Comparison of ENCODE assay signal across 21 cellular contexts in genomic region chr2:237157551-237158102, GRCh38.
A peak's percentile ranks its signal among the peaks of the same experiment; 100 is the strongest.
DNase-seq lines count a peak whose midpoint lies in the region; ATAC-seq and TF ChIP-seq lines count a peak whose summit lies in the region.
"Had no signal": no experiment of that assay in that cellular context is flagged by ENCODE, and none has a peak within 500 bp of the region (broad histone marks: within the 10 kb centered on the region; RNA-seq: fewer than 3 reads in every experiment).

No MANE protein-coding gene starts in this region.

- H3K27ac ChIP-seq in A673 (ENCODE audit: low read depth, low read length, poor library complexity, severe bottlenecking) (no peak overlapping the region), coronary artery (peak overlapping the region; percentile 61 to 74), sigmoid colon (peak overlapping the region; percentile 39 to 75 (median 70))
- H3K27ac ChIP-seq: parathyroid adenoma, VCaP had no signal

- DNase-seq in A673 (ENCODE audit: low spot score) (peak; percentile 24), MG63 (peak; percentile 79), coronary artery (ENCODE audit: low spot score) (no peak), sigmoid colon (no peak), MV-4-11 (lab: John Stamatoyannopoulos, UW) (no peak), type B pancreatic cell (ENCODE audit: extremely low spot score, unreplicated experiment) (no peak), H4 (ENCODE audit: low spot score) (no peak)
- DNase-seq: activated CD4-positive, alpha-beta memory T cell treated with anti-CD3 and anti-CD28 coated beads, Interleukin-2, amount 10 ng/mL, durations not matched to agents 7 days and 5 days; activated naive CD8-positive, alpha-beta T cell treated with anti-CD3 and anti-CD28 coated beads, Interleukin-2, amount 10 ng/mL, durations not matched to agents 7 days and 5 days; activated T-cell treated with anti-CD3 and anti-CD28 coated beads, Interleukin-2, amount 50 U/mL, for 48 hours; CD8-positive, alpha-beta T cell; central memory CD4-positive, alpha-beta T cell; DND-41; KBM-7; NCI-H1436 treated with DMSO at 0.1 percent for 48 hours; NK-92 treated with Interleukin-12 subunit alpha and Interleukin-12 subunit beta, amount 100 ng/mL, for 24 hours; T-helper 1 cell had no signal

- peaks cover 4% of the 10 kb centered on the region for H3K9me3 Mint-ChIP-seq in type B pancreatic cell
- H3K9me3 Mint-ChIP-seq: activated CD4-positive, alpha-beta memory T cell treated with anti-CD3 and anti-CD28 coated beads, Interleukin-2, amount 10 ng/mL, durations not matched to agents 7 days and 5 days; activated naive CD8-positive, alpha-beta T cell treated with anti-CD3 and anti-CD28 coated beads, Interleukin-2, amount 10 ng/mL, durations not matched to agents 7 days and 5 days; CD8-positive, alpha-beta T cell had no signal

- H3K36me3 ChIP-seq in A673 (ENCODE audit: insufficient read depth, low read length, poor library complexity, severe bottlenecking) = no peaks in the 10 kb centered on the region
- H3K36me3 ChIP-seq in MG63 = no peaks in the 10 kb centered on the region; the same call in 1 of the 2 replicates
- no peaks in the 10 kb centered on the region for H3K36me3 ChIP-seq in sigmoid colon
- H3K36me3 ChIP-seq: HAP-1 had no signal

- H3K9me3 ChIP-seq in A673 (ENCODE audit: low read depth, low read length, poor library complexity, severe bottlenecking) (no peaks in the 10 kb centered on the region), MG63 (peaks cover 2% of the 10 kb centered on the region; the same call in 1 of the 2 replicates), sigmoid colon (no peaks in the 10 kb centered on the region)
- H3K9me3 ChIP-seq: HAP-1 had no signal

- intact Hi-C loops in A673 (cut with micrococcal nuclease; ENCODE audit: unreplicated experiment) (no loop called here), sigmoid colon (cut with DNase I) (loop anchor here (10.0 kb wide), 1 partner anchor 417 kb away; no protein-coding TSS in a partner anchor)

- H3K4me1 ChIP-seq in A673 (ENCODE audit: insufficient read depth, low read length, poor library complexity, severe bottlenecking) (peaks cover 13% of the 10 kb centered on the region), sigmoid colon (peaks cover 0 to 47% (median 25%) of the 10 kb centered on the region in 4 donors)
- H3K4me1 ChIP-seq: HAP-1, parathyroid adenoma had no signal

- TF ChIP-seq CTCF in A673 (conservative IDR thresholded peaks at IDR 0.05; ENCODE audit: low read depth, low read length) (no peak), coronary artery (IDR thresholded peaks at IDR 0.05) (no peak), sigmoid colon (IDR thresholded peaks at IDR 0.05) (no peak), type B pancreatic cell (conservative IDR thresholded peaks at IDR 0.05) (no peak)

- H3K4me3 ChIP-seq in A673 (ENCODE audit: low read depth, low read length, poor library complexity, severe bottlenecking) (no peak overlapping the region), MG63 (no peak overlapping the region), coronary artery (no peak overlapping the region), sigmoid colon (no peak overlapping the region)
- H3K4me3 ChIP-seq: HAP-1 had no signal

- no peak overlapping the region for H3K27ac Mint-ChIP-seq in type B pancreatic cell
- H3K27ac Mint-ChIP-seq: activated CD4-positive, alpha-beta memory T cell treated with anti-CD3 and anti-CD28 coated beads, Interleukin-2, amount 10 ng/mL, durations not matched to agents 7 days and 5 days; activated naive CD8-positive, alpha-beta T cell treated with anti-CD3 and anti-CD28 coated beads, Interleukin-2, amount 10 ng/mL, durations not matched to agents 7 days and 5 days; CD8-positive, alpha-beta T cell had no signal

- no peak for ATAC-seq in activated CD4-positive, CD25-positive, alpha-beta regulatory T cell treated with anti-CD3 and anti-CD28 coated beads, Interleukin-2, amount 50 U/mL, for 24 hours
- ATAC-seq: CD8-positive, alpha-beta T cell had no signal

- H3K4me1 Mint-ChIP-seq in type B pancreatic cell (ENCODE audit: unreplicated experiment) = peaks cover 31% of the 10 kb centered on the region

- no TSS peak for BruUV-seq in A673 (replicated peaks; lab: Mats Ljungman, UMichigan)

- H3K27me3 ChIP-seq in A673 (replicated peaks; ENCODE audit: insufficient read depth, low read depth, low read length, poor library complexity) (no peaks in the 10 kb centered on the region), MG63 (no peaks in the 10 kb centered on the region), sigmoid colon (no peaks in the 10 kb centered on the region)

- POLR2A ChIA-PET in A673 (lab: Charles Lee; ENCODE audit: low non-redundant PET) = no interaction called here

- no peak for TF ChIP-seq POLR2A in sigmoid colon (IDR thresholded peaks at IDR 0.05)

- CTCF ChIA-PET in A673 (lab: Charles Lee) = interaction anchor here (0.7 kb wide), 1 partner anchor 60 kb away, joined by 13 read pairs; no protein-coding TSS in a partner anchor

- no peak for TF ChIP-seq EP300 in sigmoid colon (IDR thresholded peaks at IDR 0.05)

- no peak overlapping the region for H3K4me3 Mint-ChIP-seq in type B pancreatic cell
- H3K4me3 Mint-ChIP-seq: activated CD4-positive, alpha-beta memory T cell treated with anti-CD3 and anti-CD28 coated beads, Interleukin-2, amount 10 ng/mL, durations not matched to agents 7 days and 5 days; activated naive CD8-positive, alpha-beta T cell treated with anti-CD3 and anti-CD28 coated beads, Interleukin-2, amount 10 ng/mL, durations not matched to agents 7 days and 5 days; CD8-positive, alpha-beta T cell had no signal

- H3K36me3 Mint-ChIP-seq in type B pancreatic cell = peaks cover 4% of the 10 kb centered on the region
- H3K36me3 Mint-ChIP-seq: activated naive CD8-positive, alpha-beta T cell treated with anti-CD3 and anti-CD28 coated beads, Interleukin-2, amount 10 ng/mL, durations not matched to agents 7 days and 5 days; CD8-positive, alpha-beta T cell had no signal

- WGBS in sigmoid colon, 2 donors = 74 to 80% methylated on average over 2 of the region's 2 CpGs

- H3K27me3 Mint-ChIP-seq in type B pancreatic cell = peaks cover 5% of the 10 kb centered on the region
- H3K27me3 Mint-ChIP-seq: activated naive CD8-positive, alpha-beta T cell treated with anti-CD3 and anti-CD28 coated beads, Interleukin-2, amount 10 ng/mL, durations not matched to agents 7 days and 5 days had no signal

Comparison
In these comparisons a context has a peak if more than half of its experiments do, and no peak if none do; other contexts are left out.
1. DNase-seq: peak in A673 (single experiment) and MG63 (single experiment); none in coronary artery (single experiment), sigmoid colon (single experiment), MV-4-11 (single experiment), type B pancreatic cell (single experiment) and H4 (single experiment).